24 cellular contexts compared by ENCODE assay signal in the genomic region with DNA sequence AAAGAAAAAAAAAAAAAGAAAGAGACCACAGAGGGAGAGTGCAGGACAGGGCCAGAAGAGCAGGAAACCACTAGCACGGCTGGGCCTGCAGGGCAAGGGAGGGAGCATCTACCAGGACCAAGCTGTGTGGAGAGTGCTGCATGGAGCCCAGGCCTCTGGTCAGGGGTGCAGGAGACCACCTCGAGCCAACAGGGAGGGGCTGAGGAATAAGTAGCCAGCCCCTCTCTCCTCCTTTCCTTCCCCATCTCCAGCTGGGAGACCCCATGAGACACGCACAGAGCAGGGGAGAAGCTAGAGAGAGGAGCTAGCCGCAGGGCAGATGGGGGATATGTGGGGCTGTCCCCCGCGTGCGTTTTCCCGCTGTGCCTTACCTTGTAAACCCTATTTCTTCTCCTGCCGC.
"Had no signal": no experiment of that assay in that cellular context is flagged by ENCODE, and none has a peak within 500 bp of the region (broad histone marks: within the 10 kb centered on the region; RNA-seq: fewer than 3 reads in every experiment).

No MANE protein-coding gene starts in this region.

- H3K4me1 ChIP-seq: right lobe of liver had no signal

- H3K4me2 ChIP-seq: smooth muscle cell had no signal

- H3K27me3 ChIP-seq: right lobe of liver had no signal

- H3K4me3 Mint-ChIP-seq: activated CD4-positive, alpha-beta T cell treated with anti-CD3 and anti-CD28 coated beads for 36 hours; activated naive CD4-positive, alpha-beta T cell treated with anti-CD3 and anti-CD28 coated beads for 36 hours; activated naive CD8-positive, alpha-beta T cell treated with anti-CD3 and anti-CD28 coated beads, Interleukin-2, amount 50 U/mL, for 24 hours; neural crest cell; T-helper 2 cell treated with Interferon-gamma antibody and Interleukin-4, amounts not matched to agents 5 μg/mL and 100 μg/mL, for 36 hours had no signal

- H3K36me3 ChIP-seq: heart right ventricle, right lobe of liver had no signal

- H3K4me3 ChIP-seq: heart right ventricle, mucosa of descending colon, right lobe of liver, smooth muscle cell had no signal

- ATAC-seq: activated CD4-positive, alpha-beta T cell treated with anti-CD3 and anti-CD28 coated beads for 36 hours; activated naive CD8-positive, alpha-beta T cell treated with anti-CD3 and anti-CD28 coated beads, Interleukin-2, amount 50 U/mL, for 24 hours; heart right ventricle; left colon; mucosa of descending colon; naive thymus-derived CD4-positive, alpha-beta T cell; right lobe of liver had no signal

- H3K27ac ChIP-seq: right lobe of liver had no signal

- DNase-seq: activated CD4-positive, alpha-beta T cell treated with anti-CD3 and anti-CD28 coated beads for 36 hours; activated CD4-positive, alpha-beta T cell treated with anti-CD3 and anti-CD28 coated beads, Interleukin-2, amount 50 U/mL, for 4 hours; activated CD8-positive, alpha-beta memory T cell treated with anti-CD3 and anti-CD28 coated beads for 24 hours; activated effector memory CD4-positive, alpha-beta T cell treated with Interleukin-2 at 50 U/mL for 16 hours; activated naive CD4-positive, alpha-beta T cell treated with anti-CD3 and anti-CD28 coated beads for 36 hours; activated naive CD8-positive, alpha-beta T cell treated with anti-CD3 and anti-CD28 coated beads, Interleukin-2, amount 50 U/mL, for 24 hours; activated T-cell treated with anti-CD3 and anti-CD28 coated beads, Interleukin-2, amount 50 U/mL, for 48 hours; cerebellar nuclear complex; cortex of kidney; effector CD4-positive, alpha-beta T cell; erythroblast; foreskin fibroblast; heart right ventricle; left colon; mesenchymal stem cell; mucosa of descending colon; naive thymus-derived CD4-positive, alpha-beta T cell; occipital lobe; right lobe of liver; stimulated activated CD4-positive, alpha-beta T cell treated with anti-CD3 and anti-CD28 coated beads, Interleukin-4, amount 100 ng/mL, for 1 hour; stimulated activated naive CD4-positive, alpha-beta T cell treated with Interleukin-2 at 50 U/mL for 16 hours had no signal

- H3K27ac Mint-ChIP-seq: activated CD4-positive, alpha-beta T cell treated with anti-CD3 and anti-CD28 coated beads for 36 hours; activated naive CD4-positive, alpha-beta T cell treated with anti-CD3 and anti-CD28 coated beads for 36 hours; activated naive CD8-positive, alpha-beta T cell treated with anti-CD3 and anti-CD28 coated beads, Interleukin-2, amount 50 U/mL, for 24 hours; T-helper 2 cell treated with Interferon-gamma antibody and Interleukin-4, amounts not matched to agents 5 μg/mL and 100 μg/mL, for 36 hours had no signal

- H3K9me3 ChIP-seq: mucosa of descending colon, right lobe of liver had no signal

- H3K9me3 Mint-ChIP-seq: neural crest cell had no signal
